Comparison of ENCODE assay signal across 18 cellular contexts in the genomic region with DNA sequence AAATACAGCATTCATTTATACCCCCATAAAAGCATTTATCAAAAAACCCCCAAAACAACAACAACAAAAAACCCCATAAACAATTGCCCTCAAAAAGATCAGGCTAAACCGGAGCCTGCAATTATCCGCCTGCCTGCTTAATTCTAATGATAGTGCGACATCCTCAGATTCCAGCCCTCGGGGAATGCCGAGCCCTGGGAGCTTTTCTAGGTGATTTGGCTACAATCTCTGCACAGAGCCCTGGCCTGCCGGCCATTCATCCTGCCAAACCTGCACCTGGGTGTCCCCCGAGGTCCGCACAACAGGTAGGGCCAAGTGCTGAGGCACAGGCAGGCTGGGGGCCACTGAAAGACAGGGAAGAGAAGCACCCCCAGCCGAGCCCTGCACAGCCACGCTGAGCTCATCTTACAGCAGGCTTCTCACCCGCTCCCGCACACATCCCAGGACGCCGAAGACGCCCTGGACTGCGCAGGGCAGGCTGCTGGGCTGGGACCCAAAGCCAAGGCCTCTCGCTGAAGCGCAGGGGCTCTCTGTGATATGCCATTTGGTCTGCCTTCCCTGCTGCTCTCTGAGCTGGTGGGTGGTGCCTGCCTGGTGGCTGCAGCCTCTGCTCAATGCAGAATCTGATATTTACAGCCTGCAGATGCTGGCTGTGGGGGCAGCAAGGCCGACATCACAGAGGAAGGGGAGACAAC. TPM values are rescaled to one million over a fixed set of nuclear protein-coding genes. Genes with fewer than 3 reads are reported as not detected.
DNase-seq lines count a peak whose midpoint lies in the region; ATAC-seq and TF ChIP-seq lines count a peak whose summit lies in the region.
"Had no signal": no experiment of that assay in that cellular context is flagged by ENCODE, and none has a peak within 500 bp of the region (broad histone marks: within the 10 kb centered on the region; RNA-seq: fewer than 3 reads in every experiment).

No MANE protein-coding gene starts in this region.

- ATAC-seq in Right ventricle myocardium superior (ENCODE audit: poor library complexity), result no peak
- ATAC-seq: activated CD4-positive, alpha-beta T cell treated with anti-CD3 and anti-CD28 coated beads for 36 hours had no signal

- H3K27ac ChIP-seq in right atrium auricular region, result peak overlapping the region; percentile 64 to 71
- H3K27ac ChIP-seq: cardiac muscle cell had no signal

- peaks cover 42% of the 10 kb centered on the region for H3K4me1 Mint-ChIP-seq in glutamatergic neuron (ENCODE audit: low read depth, unreplicated experiment)
- H3K4me1 Mint-ChIP-seq in osteocyte (ENCODE audit: unreplicated experiment), result no peaks in the 10 kb centered on the region
- H3K4me1 Mint-ChIP-seq: activated CD4-positive, alpha-beta T cell treated with anti-CD3 and anti-CD28 coated beads for 36 hours had no signal

- H3K4me3 Mint-ChIP-seq in glutamatergic neuron (ENCODE audit: unreplicated experiment) (peak overlapping the region; percentile 25), osteocyte (ENCODE audit: unreplicated experiment) (no peak overlapping the region)
- H3K4me3 Mint-ChIP-seq: activated CD4-positive, alpha-beta T cell treated with anti-CD3 and anti-CD28 coated beads for 36 hours had no signal

- H3K4me3 ChIP-seq in right atrium auricular region, result no peak overlapping the region
- H3K4me3 ChIP-seq: adrenal gland, cardiac muscle cell, tibial nerve had no signal

- no peaks in the 10 kb centered on the region for H3K27me3 ChIP-seq in right atrium auricular region
- H3K27me3 ChIP-seq: adrenal gland, cardiac muscle cell had no signal

- peaks cover 4% of the 10 kb centered on the region for H3K27me3 Mint-ChIP-seq in glutamatergic neuron (ENCODE audit: unreplicated experiment)
- H3K27me3 Mint-ChIP-seq in osteocyte (ENCODE audit: unreplicated experiment), result peaks cover 30% of the 10 kb centered on the region
- H3K27me3 Mint-ChIP-seq: activated CD4-positive, alpha-beta T cell treated with anti-CD3 and anti-CD28 coated beads for 36 hours had no signal

- H3K36me3 Mint-ChIP-seq in glutamatergic neuron (ENCODE audit: unreplicated experiment) (no peaks in the 10 kb centered on the region), osteocyte (ENCODE audit: unreplicated experiment) (no peaks in the 10 kb centered on the region)

- H3K36me3 ChIP-seq in right atrium auricular region, result no peaks in the 10 kb centered on the region
- H3K36me3 ChIP-seq: adrenal gland, cardiac muscle cell, tibial nerve had no signal

- H3K9me3 ChIP-seq in right atrium auricular region, result no peaks in the 10 kb centered on the region
- H3K9me3 ChIP-seq: adrenal gland, tibial nerve had no signal

- no peak for TF ChIP-seq CTCF in right atrium auricular region (IDR thresholded peaks at IDR 0.05)
- no peak for TF ChIP-seq CTCF in glutamatergic neuron (IDR thresholded peaks at IDR 0.05; ENCODE audit: partially characterized antibody, unreplicated experiment)
- no peak for TF ChIP-seq CTCF in osteocyte (IDR thresholded peaks at IDR 0.05)

- intact Hi-C loops in Right ventricle myocardium superior (cut with DNase I), result no loop called here

- peaks cover 0 to 55% of the 10 kb centered on the region in 2 donors for H3K4me1 ChIP-seq in right atrium auricular region
- H3K4me1 ChIP-seq: adrenal gland, tibial nerve had no signal

- H3K27ac Mint-ChIP-seq in glutamatergic neuron (ENCODE audit: unreplicated experiment) (peak overlapping the region; percentile 80), osteocyte (ENCODE audit: unreplicated experiment) (no peak overlapping the region)
- H3K27ac Mint-ChIP-seq: activated CD4-positive, alpha-beta T cell treated with anti-CD3 and anti-CD28 coated beads for 36 hours; activated T-helper 2 cell treated with anti-CD3 and anti-CD28 coated beads, Interferon-gamma antibody, Interleukin-2, Interleukin-4, amounts not matched to agents 10 μg/mL and 5 μg/mL and 100 μg/mL, durations not matched to agents 14 hours and 24 hours and 36 hours had no signal

- no peak for DNase-seq in right atrium auricular region (ENCODE audit: low spot score)
- DNase-seq in Right ventricle myocardium superior, result no peak
- peak; percentile 38 for DNase-seq in NCI-H2227 (lab: John Stamatoyannopoulos, UW; ENCODE audit: unreplicated experiment)
- peak; percentile 51 for DNase-seq in glutamatergic neuron
- peak; percentile 37 for DNase-seq in superior temporal gyrus (ENCODE audit: extremely low spot score)
- DNase-seq in cerebellum (ENCODE audit: low spot score), result no peak
- no peak for DNase-seq in activated CD4-positive, alpha-beta T cell treated with anti-CD3 and anti-CD28 coated beads for 48 hours
- no peak for DNase-seq in osteocyte (ENCODE audit: extremely low spot score, unreplicated experiment)
- DNase-seq: activated CD4-positive, alpha-beta T cell treated with anti-CD3 and anti-CD28 coated beads for 36 hours; adrenal gland; DMS53; HCEC 1CT; NCI-H2029 treated with DMSO at 0.1 percent for 48 hours; stimulated activated naive CD4-positive, alpha-beta T cell had no signal

- H3K9me3 Mint-ChIP-seq in glutamatergic neuron (ENCODE audit: unreplicated experiment) (peaks cover 11% of the 10 kb centered on the region), osteocyte (ENCODE audit: unreplicated experiment) (no peaks in the 10 kb centered on the region)
- H3K9me3 Mint-ChIP-seq: activated T-helper 2 cell treated with anti-CD3 and anti-CD28 coated beads, Interferon-gamma antibody, Interleukin-2, Interleukin-4, amounts not matched to agents 10 μg/mL and 5 μg/mL and 100 μg/mL, durations not matched to agents 14 hours and 24 hours and 36 hours had no signal

RNA-seq across cellular contexts. Expression of a gene that starts 57.5 kb away (rescaled TPM):
- total RNA-seq in right atrium auricular region (10 to 100 TPM; 79.9 to 84.7 TPM), Right ventricle myocardium superior (87.2 TPM), glutamatergic neuron (ENCODE audit: unreplicated experiment) (55.1 TPM), cerebellum (33.6 TPM), osteocyte (not detected in 2 replicates)
- total RNA-seq: mononuclear cell had no signal

Comparison
In these comparisons a context has a peak if more than half of its experiments do, and no peak if none do; other contexts are left out.
1. DNase-seq: peak in NCI-H2227 (single experiment), glutamatergic neuron (single experiment) and superior temporal gyrus (single experiment); none in right atrium auricular region (single experiment), Right ventricle myocardium superior (single experiment), cerebellum (single experiment), activated CD4-positive, alpha-beta T cell treated with anti-CD3 and anti-CD28 coated beads for 48 hours (single experiment) and osteocyte (single experiment).
2. RNA of a gene that starts 57.5 kb away (total RNA-seq): 87.2 TPM in Right ventricle myocardium superior (single experiment), 79.9 to 84.7 TPM in right atrium auricular region, 55.1 TPM in glutamatergic neuron (single experiment) and 33.6 TPM in cerebellum (single experiment); not detected in osteocyte; every median in the first group is over 10 times any median in the second.